Comparison of ENCODE assay signal across 11 cellular contexts in genomic region chr12:111570090-111570961, GRCh38. TPM values are rescaled to one million over a fixed set of nuclear protein-coding genes. Genes with fewer than 3 reads are reported as not detected.
DNase-seq lines count a peak whose midpoint lies in the region; ATAC-seq, FAIRE-seq and TF ChIP-seq lines count a peak whose summit lies in the region.
"Had no signal": no experiment of that assay in that cellular context is flagged by ENCODE, and none has a peak within 500 bp of the region (broad histone marks: within the 10 kb centered on the region; RNA-seq: fewer than 3 reads in every experiment).

No MANE protein-coding gene starts in this region.

- dilution Hi-C loops in endothelial cell of umbilical vein (cut with MboI; ENCODE audit: extremely low pct_ligation_motif_present, low sequenced_read_pairs), result no loop called here

- ATAC-seq in HG02884 (IDR thresholded peaks at IDR 0.05; ENCODE audit: unreplicated experiment), result no peak

- CTCF ChIA-PET in CD8-positive, alpha-beta memory T cell (lab: Charles Lee), result no interaction called here
- CTCF ChIA-PET in endothelial cell of umbilical vein (lab: Charles Lee), result interaction anchor here (1.1 to 1.9 kb wide), 6 partner anchors 9 to 173 kb away, joined by 4 to 6 read pairs (median 4); no protein-coding TSS in a partner anchor

- H3K9me1 ChIP-seq in endothelial cell of umbilical vein (replicated peaks; ENCODE audit: control insufficient read depth, extremely low read depth, insufficient read depth, low read length), result no peaks in the 10 kb centered on the region

- BruUV-seq in endothelial cell of umbilical vein (replicated peaks; lab: Mats Ljungman, UMichigan), result no TSS peak

- H3K4me1 Mint-ChIP-seq in CD8-positive, alpha-beta memory T cell, result peaks cover 29 to 54% (median 42%) of the 10 kb centered on the region in 3 donors
- H3K4me1 Mint-ChIP-seq in neural crest cell, result peaks cover 12% of the 10 kb centered on the region
- H3K4me1 Mint-ChIP-seq in activated T-helper 2 cell treated with anti-CD3 and anti-CD28 coated beads, Interferon-gamma antibody, Interleukin-2, Interleukin-4, amounts not matched to agents 10 μg/mL and 5 μg/mL and 100 μg/mL, durations not matched to agents 14 hours and 24 hours and 36 hours (ENCODE audit: low read depth), result peaks cover 19% of the 10 kb centered on the region

- no peaks in the 10 kb centered on the region for H3K4me1 ChIP-seq in CD8-positive, alpha-beta memory T cell (ENCODE audit: insufficient read depth, low read length)
- H3K4me1 ChIP-seq in endothelial cell of umbilical vein (ENCODE audit: control insufficient read depth, extremely low read depth, insufficient read depth, low read length), result peaks cover 32% of the 10 kb centered on the region

- H2AFZ ChIP-seq in endothelial cell of umbilical vein (ENCODE audit: low read depth, low read length), result no peak overlapping the region

- H3K4me3 ChIP-seq in CD8-positive, alpha-beta memory T cell (ENCODE audit: low read length), result no peak overlapping the region
- H3K4me3 ChIP-seq in endothelial cell of umbilical vein (replicated peaks in 1 of 3; ENCODE audit: insufficient read depth in 1 of 3, low read depth in 1 of 3, low read length in 3 of 3), result no peak overlapping the region

- peaks cover 15% of the 10 kb centered on the region for H4K20me1 ChIP-seq in endothelial cell of umbilical vein (replicated peaks; ENCODE audit: control insufficient read depth, extremely low read depth, insufficient read depth, low read length)

- H3K27me3 Mint-ChIP-seq in CD8-positive, alpha-beta memory T cell, result peaks cover 0 to 2% of the 10 kb centered on the region in 2 donors
- H3K27me3 Mint-ChIP-seq in neural crest cell (ENCODE audit: low read depth), result no peaks in the 10 kb centered on the region
- no peaks in the 10 kb centered on the region for H3K27me3 Mint-ChIP-seq in activated T-helper 2 cell treated with anti-CD3 and anti-CD28 coated beads, Interferon-gamma antibody, Interleukin-2, Interleukin-4, amounts not matched to agents 10 μg/mL and 5 μg/mL and 100 μg/mL, durations not matched to agents 14 hours and 24 hours and 36 hours (ENCODE audit: low read depth)
- H3K27me3 Mint-ChIP-seq: brain had no signal

- no peak overlapping the region for H3K27ac ChIP-seq in CD8-positive, alpha-beta memory T cell (ENCODE audit: low read depth, low read length)
- H3K27ac ChIP-seq in endothelial cell of umbilical vein (ENCODE audit: insufficient read depth, low read depth, low read length), result peak overlapping the region; percentile 30

- POLR2A ChIA-PET in CD8-positive, alpha-beta memory T cell (lab: Charles Lee), result no interaction called here
- POLR2A ChIA-PET in endothelial cell of umbilical vein (lab: Charles Lee), result interaction anchor here (0.6 to 0.9 kb wide), 3 partner anchors 21 to 23 kb away, joined by 3 to 4 read pairs (median 3); no protein-coding TSS in a partner anchor

- H3K9me3 ChIP-seq in CD8-positive, alpha-beta memory T cell (ENCODE audit: low read length), result no peaks in the 10 kb centered on the region
- H3K9me3 ChIP-seq in endothelial cell of umbilical vein (replicated peaks; ENCODE audit: control insufficient read depth, insufficient read depth, low read length), result no peaks in the 10 kb centered on the region

- H3K36me3 Mint-ChIP-seq in CD8-positive, alpha-beta memory T cell, result peaks cover 0 to 14% (median 7%) of the 10 kb centered on the region in 3 donors
- H3K36me3 Mint-ChIP-seq in neural crest cell (ENCODE audit: low read depth), result no peaks in the 10 kb centered on the region
- peaks cover 8% of the 10 kb centered on the region for H3K36me3 Mint-ChIP-seq in activated T-helper 2 cell treated with anti-CD3 and anti-CD28 coated beads, Interferon-gamma antibody, Interleukin-2, Interleukin-4, amounts not matched to agents 10 μg/mL and 5 μg/mL and 100 μg/mL, durations not matched to agents 14 hours and 24 hours and 36 hours (ENCODE audit: low read depth)

- H3K9ac ChIP-seq in endothelial cell of umbilical vein (replicated peaks; ENCODE audit: extremely low read depth, insufficient read depth, low read length), result no peak overlapping the region

- TF ChIP-seq POLR2A in endothelial cell of umbilical vein (IDR thresholded peaks at IDR 0.05; ENCODE audit: low read depth, low read length), result no peak

- no peak for TF ChIP-seq CTCF in endothelial cell of umbilical vein (IDR thresholded peaks at IDR 0.05; ENCODE audit: extremely low read depth in 1 of 2, insufficient read depth in 1 of 2, low read depth in 1 of 2, low read length in 2 of 2)
- TF ChIP-seq CTCF in neural crest cell (conservative IDR thresholded peaks at IDR 0.05), result no peak

- H3K36me3 ChIP-seq in CD8-positive, alpha-beta memory T cell (ENCODE audit: insufficient read depth, low read length), result no peaks in the 10 kb centered on the region
- no peaks in the 10 kb centered on the region for H3K36me3 ChIP-seq in endothelial cell of umbilical vein (ENCODE audit: control insufficient read depth in 2 of 2, extremely low read depth in 1 of 2, insufficient read depth in 2 of 2, low read length in 2 of 2)

- H3K4me2 ChIP-seq in endothelial cell of umbilical vein (ENCODE audit: insufficient read depth, low read length), result peak overlapping the region; percentile 59

- no peak overlapping the region for H3K4me3 Mint-ChIP-seq in CD8-positive, alpha-beta memory T cell
- no peak overlapping the region for H3K4me3 Mint-ChIP-seq in neural crest cell
- no peak overlapping the region for H3K4me3 Mint-ChIP-seq in activated T-helper 2 cell treated with anti-CD3 and anti-CD28 coated beads, Interferon-gamma antibody, Interleukin-2, Interleukin-4, amounts not matched to agents 10 μg/mL and 5 μg/mL and 100 μg/mL, durations not matched to agents 14 hours and 24 hours and 36 hours (ENCODE audit: low read depth)
- H3K4me3 Mint-ChIP-seq: brain had no signal

- peak overlapping the region in 5 of 8 donors; percentile 0 to 70 (median 55) for H3K27ac Mint-ChIP-seq in CD8-positive, alpha-beta memory T cell
- H3K27ac Mint-ChIP-seq in neural crest cell (ENCODE audit: unreplicated experiment), result peak overlapping the region; percentile 4
- no peak overlapping the region for H3K27ac Mint-ChIP-seq in activated T-helper 2 cell treated with anti-CD3 and anti-CD28 coated beads, Interferon-gamma antibody, Interleukin-2, Interleukin-4, amounts not matched to agents 10 μg/mL and 5 μg/mL and 100 μg/mL, durations not matched to agents 14 hours and 24 hours and 36 hours

- intact Hi-C loops in endothelial cell of umbilical vein (cut with micrococcal nuclease), result loop anchor here (1.0 to 2.0 kb wide), 2 partner anchors 8 to 26 kb away; no protein-coding TSS in a partner anchor
- intact Hi-C loops in activated T-helper 2 cell treated with anti-CD3 and anti-CD28 coated beads, Interferon-gamma antibody, Interleukin-2, Interleukin-4, amounts not matched to agents 10 μg/mL and 5 μg/mL and 100 μg/mL, durations not matched to agents 14 hours and 24 hours and 36 hours (cut with micrococcal nuclease), result no loop called here

- H3K27me3 ChIP-seq in CD8-positive, alpha-beta memory T cell (ENCODE audit: insufficient read depth, low read length, poor library complexity, severe bottlenecking), result no peaks in the 10 kb centered on the region
- H3K27me3 ChIP-seq in endothelial cell of umbilical vein (ENCODE audit: control insufficient read depth in 2 of 2, insufficient read depth in 2 of 2, low read length in 2 of 2), result no peaks in the 10 kb centered on the region

- no peak for DNase-seq in CD8-positive, alpha-beta memory T cell
- DNase-seq in NCI-H460 (ENCODE audit: extremely low read depth, low read depth), result peak; percentile 50
- DNase-seq in endothelial cell of umbilical vein (ENCODE audit: low read depth, low spot score), result peak; percentile 69
- no peak for DNase-seq in neural crest cell (ENCODE audit: low read depth, low spot score)
- no peak for DNase-seq in activated T-helper 2 cell treated with anti-CD3 and anti-CD28 coated beads, Interferon-gamma antibody, Interleukin-2, Interleukin-4, amounts not matched to agents 10 μg/mL and 5 μg/mL and 100 μg/mL, durations not matched to agents 14 hours and 24 hours and 36 hours (ENCODE audit: low spot score)
- DNase-seq in stimulated activated CD4-positive, alpha-beta T cell treated with anti-CD3 and anti-CD28 coated beads, Interleukin-15, amount 100 ng/mL, for 24 hours, result no peak
- no peak for DNase-seq in SHP77 treated with DMSO at 0.1 percent for 48 hours (lab: John Stamatoyannopoulos, UW)
- DNase-seq: NCI-H510A; stimulated activated CD4-positive, alpha-beta T cell treated with anti-CD3 and anti-CD28 coated beads, Interleukin-4, amount 100 ng/mL, for 4 hours had no signal

- H3K79me2 ChIP-seq in endothelial cell of umbilical vein (ENCODE audit: control insufficient read depth, insufficient read depth, low read length), result peaks cover 93% of the 10 kb centered on the region

- H3K9me3 Mint-ChIP-seq in CD8-positive, alpha-beta memory T cell, result no peaks in the 10 kb centered on the region
- H3K9me3 Mint-ChIP-seq in neural crest cell, result no peaks in the 10 kb centered on the region
- no peaks in the 10 kb centered on the region for H3K9me3 Mint-ChIP-seq in activated T-helper 2 cell treated with anti-CD3 and anti-CD28 coated beads, Interferon-gamma antibody, Interleukin-2, Interleukin-4, amounts not matched to agents 10 μg/mL and 5 μg/mL and 100 μg/mL, durations not matched to agents 14 hours and 24 hours and 36 hours
- H3K9me3 Mint-ChIP-seq: brain had no signal

- FAIRE-seq in endothelial cell of umbilical vein (lab: Jason Lieb, UNC), result peak; percentile 91

TF ChIP-seq in endothelial cell of umbilical vein, 7 proteins besides CTCF, POLR2A, EP300 and RAD21 (continues in another document):
- peak; percentile 26 for TF ChIP-seq GATA2 (IDR thresholded peaks at IDR 0.05; ENCODE audit: insufficient read depth, insufficient read length, low read depth, low read length)
- no peak for TF ChIP-seq EZH2 (IDR thresholded peaks at IDR 0.05; ENCODE audit: borderline replicate concordance, low read depth, low read length, severe bottlenecking)

RNA-seq across cellular contexts. Expression of gene ATXN2, which starts 28.8 kb away (rescaled TPM):
- total RNA-seq in CD8-positive, alpha-beta memory T cell, result 10 to 100 TPM; 39.9 to 44.9 TPM
- 27.7 TPM for polyA plus RNA-seq in CD8-positive, alpha-beta memory T cell
- total RNA-seq in NCI-H460 (2014; rRNA removed; shearing (Covaris generic)), result 22.7 and 33.4 TPM in 2 replicates
- polyA plus RNA-seq in NCI-H460 (2014; cell fraction: nucleus; rRNA removed), result 14.6 and 21.4 TPM in 2 replicates
- total RNA-seq in endothelial cell of umbilical vein (83.4 and 86.7 TPM in 2 replicates), neural crest cell (69.2 and 71.0 TPM in 2 replicates)
- 55.6 and 58.9 TPM in 2 replicates for polyA plus RNA-seq in endothelial cell of umbilical vein
- 29.8 and 36.2 TPM in 2 replicates for polyA plus RNA-seq in endothelial cell of umbilical vein (2011; cell fraction: cytosol; rRNA removed)
- 133 and 143 TPM in 2 replicates for polyA plus RNA-seq in endothelial cell of umbilical vein (2011; cell fraction: nucleus; rRNA removed)
- polyA plus RNA-seq in endothelial cell of umbilical vein (2012), result 56.2 and 60.8 TPM in 2 replicates
- 109 and 114 TPM in 2 replicates for polyA minus RNA-seq in endothelial cell of umbilical vein
- 34.7 TPM for polyA minus RNA-seq in endothelial cell of umbilical vein (2011; cell fraction: cytosol; rRNA and poly(A)+ RNA removed)
- polyA minus RNA-seq in endothelial cell of umbilical vein (2011; cell fraction: nucleus; rRNA and poly(A)+ RNA removed), result 142 and 159 TPM in 2 replicates
- total RNA-seq in activated T-helper 2 cell treated with anti-CD3 and anti-CD28 coated beads, Interferon-gamma antibody, Interleukin-2, Interleukin-4, amounts not matched to agents 10 μg/mL and 5 μg/mL and 100 μg/mL, durations not matched to agents 14 hours and 24 hours and 36 hours, result 51.6 and 52.6 TPM in 2 replicates

Comparison
In these comparisons a context has a peak if more than half of its experiments do, and no peak if none do; other contexts are left out.
1. DNase-seq: peak in NCI-H460 (single experiment) and endothelial cell of umbilical vein (single experiment); none in CD8-positive, alpha-beta memory T cell (0 of 5), neural crest cell (single experiment), activated T-helper 2 cell treated with anti-CD3 and anti-CD28 coated beads, Interferon-gamma antibody, Interleukin-2, Interleukin-4, amounts not matched to agents 10 μg/mL and 5 μg/mL and 100 μg/mL, durations not matched to agents 14 hours and 24 hours and 36 hours (single experiment), stimulated activated CD4-positive, alpha-beta T cell treated with anti-CD3 and anti-CD28 coated beads, Interleukin-15, amount 100 ng/mL, for 24 hours (single experiment) and SHP77 treated with DMSO at 0.1 percent for 48 hours (single experiment).